35 cellular contexts compared by ENCODE assay signal in the genomic region with DNA sequence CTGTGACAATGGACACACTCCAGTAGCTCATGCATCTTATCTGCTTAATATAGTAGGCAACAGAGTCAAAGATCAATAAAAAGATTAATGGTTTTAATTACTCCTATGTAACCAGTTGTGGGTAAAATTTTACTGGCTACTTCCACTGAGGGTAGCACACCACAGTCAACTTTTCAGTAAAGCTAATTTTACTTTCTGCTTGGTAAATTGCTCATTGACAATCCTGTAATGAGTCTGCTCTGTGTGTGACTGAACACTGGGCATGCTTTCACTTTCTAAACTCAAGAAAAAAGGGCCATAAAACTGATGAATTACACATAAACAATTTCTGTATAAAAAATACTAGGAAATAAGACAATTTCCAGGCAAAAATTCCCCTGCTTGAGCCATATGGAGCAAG.
"Had no signal": no experiment of that assay in that cellular context is flagged by ENCODE, and none has a peak within 500 bp of the region (broad histone marks: within the 10 kb centered on the region; RNA-seq: fewer than 3 reads in every experiment).

No MANE protein-coding gene starts in this region.

- H3K36me3 Mint-ChIP-seq: activated CD4-positive, alpha-beta memory T cell treated with anti-CD3 and anti-CD28 coated beads for 36 hours; activated CD8-positive, alpha-beta memory T cell treated with anti-CD3 and anti-CD28 coated beads, Interleukin-2, amount 10 ng/mL, durations not matched to agents 7 days and 5 days; activated naive CD8-positive, alpha-beta T cell had no signal

- H3K4me3 Mint-ChIP-seq: activated B cell treated with CpG ODN at 0.5 μM for 24 hours; activated CD4-positive, alpha-beta memory T cell treated with anti-CD3 and anti-CD28 coated beads for 36 hours; activated CD8-positive, alpha-beta memory T cell treated with anti-CD3 and anti-CD28 coated beads, Interleukin-2, amount 10 ng/mL, durations not matched to agents 7 days and 5 days; activated CD8-positive, alpha-beta T cell treated with anti-CD3 and anti-CD28 coated beads, Interleukin-2, amount 10 ng/mL, durations not matched to agents 7 days and 5 days; activated naive CD8-positive, alpha-beta T cell; activated T-cell treated with anti-CD3 and anti-CD28 coated beads, Interleukin-2, amount 50 U/mL, for 24 hours; activated T-helper 17 cell treated with anti-CD3 and anti-CD28 coated beads, Interleukin-2, amount 50 U/mL, for 72 hours; central memory CD8-positive, alpha-beta T cell; dendritic cell treated with granulocyte-macrophage colony-stimulating factor and Interleukin-4, amounts not matched to agents 40 ng/mL and 50 ng/mL, for 4 days; effector memory CD8-positive, alpha-beta T cell; T-helper 17 cell; T-helper 2 cell treated with Interferon-gamma antibody and Interleukin-4, amounts not matched to agents 5 μg/mL and 100 μg/mL, for 36 hours had no signal

- H3K27ac Mint-ChIP-seq: activated B cell treated with CpG ODN at 0.5 μM for 24 hours; activated CD4-positive, alpha-beta memory T cell treated with anti-CD3 and anti-CD28 coated beads for 36 hours; activated CD8-positive, alpha-beta memory T cell treated with anti-CD3 and anti-CD28 coated beads, Interleukin-2, amount 10 ng/mL, durations not matched to agents 7 days and 5 days; activated CD8-positive, alpha-beta T cell treated with anti-CD3 and anti-CD28 coated beads, Interleukin-2, amount 10 ng/mL, durations not matched to agents 7 days and 5 days; activated naive CD8-positive, alpha-beta T cell; activated T-cell treated with anti-CD3 and anti-CD28 coated beads, Interleukin-2, amount 50 U/mL, for 24 hours; activated T-helper 17 cell treated with anti-CD3 and anti-CD28 coated beads, Interleukin-2, amount 50 U/mL, for 72 hours; dendritic cell treated with granulocyte-macrophage colony-stimulating factor and Interleukin-4, amounts not matched to agents 40 ng/mL and 50 ng/mL, for 4 days; effector memory CD8-positive, alpha-beta T cell; T-helper 17 cell; T-helper 2 cell treated with Interferon-gamma antibody and Interleukin-4, amounts not matched to agents 5 μg/mL and 100 μg/mL, for 36 hours had no signal

- H3K9me3 ChIP-seq: esophagus muscularis mucosa, gastrocnemius medialis had no signal

- H3K4me3 ChIP-seq: coronary artery, esophagus muscularis mucosa, gastrocnemius medialis, heart left ventricle had no signal

- H3K27me3 Mint-ChIP-seq: activated B cell treated with CpG ODN at 0.5 μM for 24 hours; activated CD4-positive, alpha-beta memory T cell treated with anti-CD3 and anti-CD28 coated beads for 36 hours; activated CD8-positive, alpha-beta memory T cell treated with anti-CD3 and anti-CD28 coated beads, Interleukin-2, amount 10 ng/mL, durations not matched to agents 7 days and 5 days; activated naive CD8-positive, alpha-beta T cell; activated T-cell treated with anti-CD3 and anti-CD28 coated beads, Interleukin-2, amount 50 U/mL, for 24 hours; activated T-helper 17 cell treated with anti-CD3 and anti-CD28 coated beads, Interleukin-2, amount 50 U/mL, for 72 hours; central memory CD8-positive, alpha-beta T cell; dendritic cell treated with granulocyte-macrophage colony-stimulating factor and Interleukin-4, amounts not matched to agents 40 ng/mL and 50 ng/mL, for 4 days; effector memory CD8-positive, alpha-beta T cell; T-helper 17 cell had no signal

- H3K36me3 ChIP-seq: brain microvascular endothelial cell, esophagus muscularis mucosa, gastrocnemius medialis, heart left ventricle, WERI-Rb-1 had no signal

- ATAC-seq: activated CD4-positive, CD25-positive, alpha-beta regulatory T cell treated with anti-CD3 and anti-CD28 coated beads, Interleukin-2, amount 50 U/mL, for 24 hours; activated CD8-positive, alpha-beta memory T cell treated with anti-CD3 and anti-CD28 coated beads, Interleukin-2, amount 10 ng/mL, durations not matched to agents 7 days and 5 days; activated CD8-positive, alpha-beta T cell treated with anti-CD3 and anti-CD28 coated beads, Interleukin-2, amount 10 ng/mL, durations not matched to agents 7 days and 5 days; activated T-helper 17 cell treated with anti-CD3 and anti-CD28 coated beads, Interleukin-2, amount 50 U/mL, for 72 hours; effector memory CD8-positive, alpha-beta T cell; foreskin keratinocyte; gastrocnemius medialis; heart left ventricle; T-helper 17 cell had no signal

- H3K4me1 Mint-ChIP-seq: activated B cell treated with CpG ODN at 0.5 μM for 24 hours; activated CD8-positive, alpha-beta memory T cell treated with anti-CD3 and anti-CD28 coated beads, Interleukin-2, amount 10 ng/mL, durations not matched to agents 7 days and 5 days; activated T-helper 17 cell treated with anti-CD3 and anti-CD28 coated beads, Interleukin-2, amount 50 U/mL, for 72 hours; central memory CD8-positive, alpha-beta T cell; T-helper 17 cell had no signal

- FAIRE-seq: astrocyte, bronchial epithelial cell had no signal

- H3K4me1 ChIP-seq: esophagus muscularis mucosa, foreskin keratinocyte, gastrocnemius medialis, heart left ventricle had no signal

- H3K27ac ChIP-seq: brain microvascular endothelial cell, coronary artery, esophagus muscularis mucosa, foreskin keratinocyte, gastrocnemius medialis, heart left ventricle, WERI-Rb-1 had no signal

- DNase-seq: activated B cell treated with CpG ODN at 0.5 μM for 24 hours; activated CD4-positive, alpha-beta memory T cell treated with anti-CD3 and anti-CD28 coated beads for 36 hours; activated CD4-positive, alpha-beta T cell treated with anti-CD3 and anti-CD28 coated beads for 48 hours; activated CD8-positive, alpha-beta memory T cell treated with anti-CD3 and anti-CD28 coated beads, Interleukin-2, amount 10 ng/mL, durations not matched to agents 7 days and 5 days; activated CD8-positive, alpha-beta memory T cell treated with anti-CD3 and anti-CD28 coated beads, Interleukin-2, amount 50 U/mL, for 4 hours; activated CD8-positive, alpha-beta T cell treated with anti-CD3 and anti-CD28 coated beads, Interleukin-2, amount 10 ng/mL, durations not matched to agents 7 days and 5 days; activated effector memory CD4-positive, alpha-beta T cell treated with Interleukin-2 at 50 U/mL for 16 hours; activated gamma-delta T cell treated with Interleukin-2 at 50 U/mL for 16 hours; activated naive CD4-positive, alpha-beta T cell treated with anti-CD3 and anti-CD28 coated beads, Interleukin-2, amount 50 U/mL, for 16 hours; activated naive CD4-positive, alpha-beta T cell treated with Interleukin-2 at 50 U/mL for 16 hours; activated T-cell treated with anti-CD3 and anti-CD28 coated beads for 4 hours; activated T-cell treated with anti-CD3 and anti-CD28 coated beads, Interleukin-2, amount 50 U/mL, for 24 hours; amniotic stem cell; anterior cingulate cortex; brain microvascular endothelial cell; effector CD4-positive, alpha-beta T cell; effector memory CD8-positive, alpha-beta T cell; erythroblast; foreskin keratinocyte; gastrocnemius medialis; glutamatergic neuron; heart left ventricle; T-helper 17 cell; T1000; WERI-Rb-1 had no signal

- H3K27me3 ChIP-seq: brain microvascular endothelial cell, esophagus muscularis mucosa, foreskin keratinocyte, gastrocnemius medialis, heart left ventricle had no signal
